1 cellular context compared by ENCODE assay signal in the genomic region with DNA sequence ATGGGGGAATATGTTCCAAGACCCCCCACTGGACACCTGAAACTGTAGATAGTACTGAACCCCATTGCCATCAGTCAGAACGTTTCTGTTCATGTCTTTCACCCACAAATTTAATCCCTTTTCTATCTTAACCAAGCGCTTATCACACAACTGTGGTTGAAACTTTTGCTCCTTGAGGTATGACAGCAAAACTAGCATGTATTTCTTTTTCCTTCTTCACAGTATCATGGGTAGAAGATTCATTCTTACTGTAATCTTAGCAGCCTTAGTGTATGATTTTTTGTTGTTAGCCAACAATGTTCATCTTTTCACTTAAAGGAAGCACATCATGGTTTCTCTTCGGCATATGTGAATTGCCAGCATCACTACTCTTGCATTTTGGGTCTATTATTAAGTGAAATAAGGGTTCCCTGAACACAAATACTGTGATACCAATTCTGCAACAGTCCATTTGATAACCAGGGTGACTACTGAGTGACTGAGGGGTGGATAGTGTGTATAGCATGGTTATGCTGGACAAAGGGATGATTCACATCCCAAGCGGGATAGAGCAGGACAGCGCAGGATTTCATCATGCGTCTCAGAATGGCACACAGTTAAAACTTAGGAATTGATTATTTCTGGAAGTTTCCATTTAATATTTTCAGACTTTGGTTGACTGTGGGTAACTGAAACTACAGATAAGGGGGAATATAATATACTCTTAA.
TF ChIP-seq lines count a peak whose summit lies in the region.

No MANE protein-coding gene starts in this region.

TF ChIP-seq in GM12878, 131 proteins besides CTCF, POLR2A, EP300 and RAD21:
- TF ChIP-seq RUNX3 (IDR thresholded peaks at IDR 0.05; ENCODE audit: low read length) (peak; percentile 49), POLR2AphosphoS5 (IDR thresholded peaks at IDR 0.05; ENCODE audit: low read length) (no peak)
